Comparison of ENCODE assay signal across 15 cellular contexts in genomic region chr1:65558215-65558614, GRCh38.
"Had no signal": no experiment of that assay in that cellular context is flagged by ENCODE, and none has a peak within 500 bp of the region (broad histone marks: within the 10 kb centered on the region; RNA-seq: fewer than 3 reads in every experiment).

No MANE protein-coding gene starts in this region.

- DNase-seq: activated CD4-positive, alpha-beta T cell treated with anti-CD3 and anti-CD28 coated beads for 1 hour; activated CD4-positive, alpha-beta T cell treated with anti-CD3 and anti-CD28 coated beads, Interleukin-2, amount 50 U/mL, for 4 hours; activated naive CD4-positive, alpha-beta T cell treated with anti-CD3 and anti-CD28 coated beads, Interleukin-2, amount 10 ng/mL, durations not matched to agents 7 days and 5 days; esophagus squamous epithelium; left ventricle myocardium inferior; natural killer cell; posterior cingulate gyrus; stimulated activated CD4-positive, alpha-beta T cell treated with anti-CD3 and anti-CD28 coated beads, Interleukin-15, amount 100 ng/mL, for 24 hours; stimulated activated CD4-positive, alpha-beta T cell treated with anti-CD3 and anti-CD28 coated beads, Interleukin-4, amount 100 ng/mL, for 24 hours; stimulated activated naive CD4-positive, alpha-beta T cell treated with Interleukin-2 at 50 U/mL for 16 hours; trophoblast cell had no signal

- FAIRE-seq: astrocyte had no signal

- H3K4me1 ChIP-seq: esophagus squamous epithelium, left ventricle myocardium inferior, suprapubic skin had no signal

- H3K36me3 ChIP-seq: cardiac muscle cell, esophagus squamous epithelium, left ventricle myocardium inferior, neutrophil, suprapubic skin had no signal

- ATAC-seq: natural killer cell had no signal

- H3K4me3 ChIP-seq: cardiac muscle cell, esophagus squamous epithelium, left ventricle myocardium inferior, suprapubic skin had no signal

- H3K27ac ChIP-seq: cardiac muscle cell, esophagus squamous epithelium, left ventricle myocardium inferior, neutrophil, suprapubic skin had no signal

- H3K9me3 ChIP-seq: neutrophil, suprapubic skin had no signal
